Comparison of ENCODE assay signal across 12 cellular contexts in genomic region chr18:28086530-28087172, GRCh38.
DNase-seq lines count a peak whose midpoint lies in the region; TF ChIP-seq lines count a peak whose summit lies in the region.
"Had no signal": no experiment of that assay in that cellular context is flagged by ENCODE, and none has a peak within 500 bp of the region (broad histone marks: within the 10 kb centered on the region; RNA-seq: fewer than 3 reads in every experiment).

No MANE protein-coding gene starts in this region.

- peak overlapping the region; percentile 54 for H3K4me3 Mint-ChIP-seq in neural crest cell
- H3K4me3 Mint-ChIP-seq in activated naive CD4-positive, alpha-beta T cell treated with anti-CD3 and anti-CD28 coated beads for 36 hours = no peak overlapping the region
- H3K4me3 Mint-ChIP-seq: activated naive CD8-positive, alpha-beta T cell had no signal

- 43% methylated on average over 3 of the region's 3 CpGs for WGBS in SK-N-SH (ENCODE audit: low lambda C conversion rate)

- no peaks in the 10 kb centered on the region for H3K36me3 Mint-ChIP-seq in neural crest cell (ENCODE audit: low read depth)
- H3K36me3 Mint-ChIP-seq in activated naive CD4-positive, alpha-beta T cell treated with anti-CD3 and anti-CD28 coated beads for 36 hours (ENCODE audit: low read depth) = no peaks in the 10 kb centered on the region
- H3K36me3 Mint-ChIP-seq: activated naive CD8-positive, alpha-beta T cell had no signal

- H3K27me3 ChIP-seq in SK-N-SH (ENCODE audit: insufficient read depth) = no peaks in the 10 kb centered on the region

- in situ Hi-C loops in GM13976 (cut with MboI; ENCODE audit: low sequenced_read_pairs, unreplicated experiment) = no loop called here

- peak overlapping the region in 1 of 2 experiments; percentile 30; a peak in 2 of 4 replicates for H3K4me3 ChIP-seq in SK-N-SH (ENCODE audit: low read depth in 2 of 2, low read length in 1 of 2)
- H3K4me3 ChIP-seq: K562 had no signal

- no peak for TF ChIP-seq RAD21 in SK-N-SH (IDR thresholded peaks at IDR 0.05; ENCODE audit: low read length)

- no peaks in the 10 kb centered on the region for H3K9me2 ChIP-seq in SK-N-SH

- H3K27ac Mint-ChIP-seq in neural crest cell (ENCODE audit: unreplicated experiment) = peak overlapping the region; percentile 96
- no peak overlapping the region for H3K27ac Mint-ChIP-seq in activated naive CD4-positive, alpha-beta T cell treated with anti-CD3 and anti-CD28 coated beads for 36 hours
- H3K27ac Mint-ChIP-seq: activated naive CD8-positive, alpha-beta T cell had no signal

- no peak overlapping the region for H2AFZ ChIP-seq in SK-N-SH (ENCODE audit: low read depth)

- no peaks in the 10 kb centered on the region for H3K9me3 Mint-ChIP-seq in neural crest cell
- peaks cover 1% of the 10 kb centered on the region for H3K9me3 Mint-ChIP-seq in activated naive CD4-positive, alpha-beta T cell treated with anti-CD3 and anti-CD28 coated beads for 36 hours

- H4K20me1 ChIP-seq in SK-N-SH (ENCODE audit: insufficient read depth) = peaks cover 45% of the 10 kb centered on the region

- DNase-seq in EL = peak; percentile 25
- no peak for DNase-seq in SK-N-SH
- DNase-seq in foreskin melanocyte = peak; percentile 87
- no peak for DNase-seq in neural crest cell (ENCODE audit: low read depth, low spot score)
- DNase-seq in stimulated activated CD8-positive, alpha-beta memory T cell treated with anti-CD3 and anti-CD28 coated beads, Interleukin-4, amount 100 ng/mL, for 48 hours = no peak
- no peak for DNase-seq in NOMO-1 treated with DMSO at 0.1 percent for 48 hours (lab: John Stamatoyannopoulos, UW; ENCODE audit: unreplicated experiment)
- no peak for DNase-seq in activated naive CD4-positive, alpha-beta T cell treated with anti-CD3 and anti-CD28 coated beads for 36 hours
- DNase-seq in GM13976 (ENCODE audit: low spot score) = no peak
- DNase-seq: activated CD4-positive, alpha-beta T cell treated with anti-CD3 and anti-CD28 coated beads for 48 hours; Caco-2 had no signal

- H3K4me2 ChIP-seq in SK-N-SH = peak overlapping the region; percentile 69

- H3K27ac ChIP-seq in SK-N-SH (ENCODE audit: low read depth in 2 of 2, low read length in 1 of 2) = peak overlapping the region in 1 of 2 experiments; percentile 78; a peak in 3 of 4 replicates

- H3K27me3 Mint-ChIP-seq in neural crest cell (ENCODE audit: low read depth) = no peaks in the 10 kb centered on the region
- H3K27me3 Mint-ChIP-seq in activated naive CD4-positive, alpha-beta T cell treated with anti-CD3 and anti-CD28 coated beads for 36 hours (ENCODE audit: low read depth) = no peaks in the 10 kb centered on the region
- H3K27me3 Mint-ChIP-seq: activated naive CD8-positive, alpha-beta T cell had no signal

- peaks cover 79% of the 10 kb centered on the region for H3K4me1 Mint-ChIP-seq in neural crest cell
- H3K4me1 Mint-ChIP-seq in activated naive CD4-positive, alpha-beta T cell treated with anti-CD3 and anti-CD28 coated beads for 36 hours (ENCODE audit: low read depth) = no peaks in the 10 kb centered on the region

- no peak for TF ChIP-seq EP300 in SK-N-SH (IDR thresholded peaks at IDR 0.05; ENCODE audit: borderline replicate concordance in 1 of 2, low read depth in 1 of 2, low read length in 1 of 2)

- TF ChIP-seq CTCF in SK-N-SH (IDR thresholded peaks at IDR 0.05) (no peak), neural crest cell (conservative IDR thresholded peaks at IDR 0.05) (no peak), GM13976 (IDR thresholded peaks at IDR 0.05; ENCODE audit: borderline replicate concordance, control extremely low read depth, extremely low read depth, insufficient read depth, missing control alignments) (no peak)

- no peaks in the 10 kb centered on the region for H3K9me3 ChIP-seq in SK-N-SH
- H3K9me3 ChIP-seq: Caco-2 had no signal

- peaks cover 26% of the 10 kb centered on the region for H3F3A ChIP-seq in SK-N-SH (replicated peaks; ENCODE audit: insufficient read depth)

- peaks cover 6 to 16% of the 10 kb centered on the region in 2 experiments; a peak in 3 of 4 replicates for H3K4me1 ChIP-seq in SK-N-SH (ENCODE audit: control insufficient read depth in 1 of 2, insufficient read depth in 2 of 2, low read depth in 1 of 2, low read length in 1 of 2)

- POLR2A ChIA-PET in SK-N-SH (lab: Yijun Ruan, JAX) = no interaction called here

- peaks cover 0 to 13% of the 10 kb centered on the region in 2 experiments for H3K36me3 ChIP-seq in SK-N-SH (replicated peaks in 1 of 2; ENCODE audit: control insufficient read depth in 1 of 2, insufficient read depth in 2 of 2, low read length in 1 of 2)

- intact Hi-C loops in activated naive CD4-positive, alpha-beta T cell treated with anti-CD3 and anti-CD28 coated beads for 36 hours (cut with micrococcal nuclease) = no loop called here

- H3K79me2 ChIP-seq in SK-N-SH (ENCODE audit: insufficient read depth) = peaks cover 100% of the 10 kb centered on the region

- CTCF ChIA-PET in SK-N-SH (lab: Yijun Ruan, JAX) = no interaction called here
- CTCF ChIA-PET in activated naive CD4-positive, alpha-beta T cell treated with anti-CD3 and anti-CD28 coated beads for 36 hours (lab: Charles Lee) = no interaction called here

- peak overlapping the region; percentile 44; the same call in 1 of the 2 replicates for H3K9ac ChIP-seq in SK-N-SH

TF ChIP-seq in SK-N-SH, 30 proteins besides CTCF, POLR2A, EP300 and RAD21:
- TF ChIP-seq USF1 (IDR thresholded peaks at IDR 0.05; ENCODE audit: borderline replicate concordance, low read depth) = no peak
- no peak for TF ChIP-seq TEAD4 (IDR thresholded peaks at IDR 0.05; ENCODE audit: borderline replicate concordance, insufficient read depth)
- TF ChIP-seq ZBTB33 (IDR thresholded peaks at IDR 0.05; ENCODE audit: borderline replicate concordance, low read depth) = no peak

Comparison
In these comparisons a context has a peak if more than half of its experiments do, and no peak if none do; other contexts are left out.
1. DNase-seq: peak in EL (single experiment) and foreskin melanocyte (single experiment); none in SK-N-SH (single experiment), neural crest cell (single experiment), stimulated activated CD8-positive, alpha-beta memory T cell treated with anti-CD3 and anti-CD28 coated beads, Interleukin-4, amount 100 ng/mL, for 48 hours (single experiment), NOMO-1 treated with DMSO at 0.1 percent for 48 hours (single experiment), activated naive CD4-positive, alpha-beta T cell treated with anti-CD3 and anti-CD28 coated beads for 36 hours (single experiment) and GM13976 (single experiment).